Comparison of ENCODE assay signal across 1 cellular context in the genomic region with DNA sequence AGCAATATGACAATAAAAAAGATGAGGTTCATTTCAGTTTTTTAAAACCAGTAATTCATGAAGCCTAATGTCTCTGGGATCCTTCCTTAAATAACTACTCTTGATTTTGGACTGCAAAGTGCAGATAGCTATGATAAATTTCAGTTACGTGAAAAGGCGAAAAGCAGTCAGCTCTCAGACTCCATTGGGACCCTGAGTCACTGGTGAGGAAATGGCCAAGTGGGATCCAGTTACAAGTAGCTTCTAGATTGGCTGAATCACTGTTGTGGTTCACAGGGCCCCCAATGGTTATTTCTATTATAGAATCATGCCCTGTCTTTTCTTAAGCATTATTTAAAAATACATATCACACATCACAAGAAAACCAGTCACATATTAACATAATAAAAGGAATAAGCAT.
TF ChIP-seq lines count a peak whose summit lies in the region.

No MANE protein-coding gene starts in this region.

TF ChIP-seq in IMR-90, 13 proteins besides CTCF, POLR2A, EP300 and RAD21:
- TF ChIP-seq, protein P1, sequence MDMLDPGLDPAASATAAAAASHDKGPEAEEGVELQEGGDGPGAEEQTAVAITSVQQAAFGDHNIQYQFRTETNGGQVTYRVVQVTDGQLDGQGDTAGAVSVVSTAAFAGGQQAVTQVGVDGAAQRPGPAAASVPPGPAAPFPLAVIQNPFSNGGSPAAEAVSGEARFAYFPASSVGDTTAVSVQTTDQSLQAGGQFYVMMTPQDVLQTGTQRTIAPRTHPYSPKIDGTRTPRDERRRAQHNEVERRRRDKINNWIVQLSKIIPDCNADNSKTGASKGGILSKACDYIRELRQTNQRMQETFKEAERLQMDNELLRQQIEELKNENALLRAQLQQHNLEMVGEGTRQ (IDR thresholded peaks at IDR 0.05; ENCODE audit: low read depth, low read length) = no peak
- TF ChIP-seq RCOR1 (IDR thresholded peaks at IDR 0.05; ENCODE audit: insufficient replicate concordance, low read length) (no peak), MXI1 (IDR thresholded peaks at IDR 0.05; ENCODE audit: borderline replicate concordance, low read depth, low read length) (no peak), MAZ (IDR thresholded peaks at IDR 0.05; ENCODE audit: borderline replicate concordance, low read depth, low read length) (no peak), ELK1 (IDR thresholded peaks at IDR 0.05; ENCODE audit: borderline replicate concordance, low read depth, low read length) (no peak), RFX5 (IDR thresholded peaks at IDR 0.05; ENCODE audit: low read depth, low read length) (no peak), MAFK (IDR thresholded peaks at IDR 0.05; ENCODE audit: low read depth, low read length) (no peak), BHLHE40 (IDR thresholded peaks at IDR 0.05; ENCODE audit: low read depth, low read length) (no peak), FOS (IDR thresholded peaks at IDR 0.05; ENCODE audit: low read depth, low read length) (no peak)
TF ChIP-seq in IMR-90: peak in this region for 0.
